16 cellular contexts compared by ENCODE assay signal in the genomic region with DNA sequence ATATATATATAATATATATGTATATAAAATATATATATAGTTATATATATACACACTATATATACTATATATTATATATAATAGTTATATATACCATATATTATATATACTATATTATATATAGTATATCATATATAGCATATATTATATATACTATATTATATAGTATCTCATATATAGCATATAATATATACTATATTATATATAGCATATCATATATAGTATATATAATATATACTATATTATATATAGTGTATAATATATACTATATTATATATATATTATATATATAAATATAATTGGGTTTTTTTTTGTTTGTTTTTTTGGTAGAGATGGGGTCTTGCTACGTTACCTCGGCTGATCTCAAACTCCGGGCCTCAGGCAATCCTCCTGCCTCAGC. TPM values are rescaled to one million over a fixed set of nuclear protein-coding genes. Genes with fewer than 3 reads are reported as not detected.
A peak's percentile ranks its signal among the peaks of the same experiment; 100 is the strongest.
DNase-seq lines count a peak whose midpoint lies in the region; ATAC-seq, FAIRE-seq and TF ChIP-seq lines count a peak whose summit lies in the region.
"Had no signal": no experiment of that assay in that cellular context is flagged by ENCODE, and none has a peak within 500 bp of the region (broad histone marks: within the 10 kb centered on the region; RNA-seq: fewer than 3 reads in every experiment).

No MANE protein-coding gene starts in this region.

- DNase-seq in RWPE1 (ENCODE audit: low spot score) (no peak), body of pancreas (no peak), small intestine (no peak), NCI-H2227 treated with DMSO at 0.1 percent for 48 hours (lab: John Stamatoyannopoulos, UW) (no peak), NCI-H446 (lab: John Stamatoyannopoulos, UW) (no peak)
- DNase-seq: BE2C; CD8-positive, alpha-beta T cell; DND-41; GF-D8; GM23248 had no signal

- CTCF ChIA-PET in RWPE1 (lab: Yijun Ruan, JAX), result interaction anchor here (0.6 kb wide), 1 partner anchor 9 kb away, joined by 4 read pairs; no protein-coding TSS in a partner anchor

- no peak overlapping the region for H3K4me3 ChIP-seq in body of pancreas
- H3K4me3 ChIP-seq in small intestine (ENCODE audit: low read depth in 1 of 2, low read length in 2 of 2), result no peak overlapping the region
- H3K4me3 ChIP-seq: A549, GM23248 had no signal

- H3K27me3 ChIP-seq in body of pancreas, result no peaks in the 10 kb centered on the region
- no peaks in the 10 kb centered on the region for H3K27me3 ChIP-seq in small intestine (ENCODE audit: control insufficient read depth in 2 of 2, insufficient read depth in 2 of 2, low read length in 2 of 2)
- H3K27me3 ChIP-seq: BE2C had no signal

- 93 to 95% methylated on average over 3 of the region's 3 CpGs for WGBS in body of pancreas, 2 donors
- 95 to 97% (median 95%) methylated on average over 3 of the region's 3 CpGs for WGBS in small intestine, 3 donors

- POLR2A ChIA-PET in RWPE1 (lab: Yijun Ruan, JAX; ENCODE audit: low non-redundant PET), result no interaction called here

- H3K27ac ChIP-seq in RWPE1 (peak overlapping the region; percentile 93), body of pancreas (peak overlapping the region in 3 of 4 donors; percentile 73 to 88 (median 78)), small intestine (ENCODE audit: low read depth in 1 of 2, low read length in 1 of 2) (no peak overlapping the region)
- H3K27ac ChIP-seq: GM23248 had no signal

- intact Hi-C loops in body of pancreas (cut with DNase I), result no loop called here

- H3K36me3 ChIP-seq in body of pancreas (replicated peaks in 1 of 2; ENCODE audit: insufficient read depth in 1 of 2, low read depth in 2 of 2) (no peaks in the 10 kb centered on the region), small intestine (ENCODE audit: control insufficient read depth in 2 of 2, insufficient read depth in 2 of 2, low read length in 2 of 2) (no peaks in the 10 kb centered on the region)
- H3K36me3 ChIP-seq: BE2C had no signal

- no peak for TF ChIP-seq POLR2A in body of pancreas (IDR thresholded peaks at IDR 0.05)

- H3K4me1 ChIP-seq in body of pancreas (peaks cover 31% of the 10 kb centered on the region), small intestine (ENCODE audit: control insufficient read depth in 2 of 2, insufficient read depth in 1 of 2, low read depth in 1 of 2, low read length in 1 of 2) (peaks cover 0 to 5% of the 10 kb centered on the region in 2 donors)

- H3K9me3 ChIP-seq in body of pancreas (no peaks in the 10 kb centered on the region), small intestine (ENCODE audit: control insufficient read depth, low read depth) (no peaks in the 10 kb centered on the region)
- H3K9me3 ChIP-seq: A549, BE2C, Caco-2 had no signal

- peak; percentile 97 for FAIRE-seq in G401.6 (lab: Jason Lieb, UNC)
- peak; percentile 71 for FAIRE-seq in small intestine (lab: Jason Lieb, UNC)
- FAIRE-seq: H54 had no signal

- no peak for ATAC-seq in body of pancreas
- ATAC-seq in GM19324 (IDR thresholded peaks at IDR 0.05; ENCODE audit: low FRiP score, unreplicated experiment), result no peak
- ATAC-seq: A549; CD8-positive, alpha-beta T cell; HCT116 had no signal

- TF ChIP-seq CTCF in RWPE1 (conservative IDR thresholded peaks at IDR 0.05; ENCODE audit: low read depth) (no peak), body of pancreas (IDR thresholded peaks at IDR 0.05) (no peak)

RNA-seq across cellular contexts. Expression of gene HNRNPL, which starts 11.6 kb away (rescaled TPM):
- total RNA-seq in body of pancreas, result 100 to 1,000 TPM in 1 of 2 donors, 10 to 100 TPM in 1; 80.4 to 139 TPM
- polyA plus RNA-seq in small intestine, result 100 to 1,000 TPM; 118 to 182 (median 171) TPM

RNA-seq across cellular contexts. Expression of gene RINL, which starts 16.7 kb away (rescaled TPM):
- 10 to 100 TPM in 1 of 2 donors, 1 to 10 TPM in 1; 6.9 to 13.7 TPM for total RNA-seq in body of pancreas
- 10 to 100 TPM in 1 of 3 donors, 1 to 10 TPM in 2; 1.3 to 12.2 (median 7.3) TPM for polyA plus RNA-seq in small intestine

RNA-seq across cellular contexts. Expression of gene ECH1, which starts 29.8 kb away (rescaled TPM):
- total RNA-seq in body of pancreas, result 10 to 100 TPM; 87.4 to 93.3 TPM
- polyA plus RNA-seq in small intestine, result 100 to 1,000 TPM; 218 to 344 (median 317) TPM

RNA-seq across cellular contexts. Expression of gene SIRT2, which starts 38.0 kb away (rescaled TPM):
- total RNA-seq in body of pancreas, result 10 to 100 TPM; 33.2 to 39.6 TPM
- 10 to 100 TPM; 35.4 to 80.3 (median 74.0) TPM for polyA plus RNA-seq in small intestine

RNA-seq across cellular contexts. Expression of gene NFKBIB, which starts 38.4 kb away (rescaled TPM):
- total RNA-seq in body of pancreas, result 10 to 100 TPM in 1 of 2 donors, 1 to 10 TPM in 1; 7.8 to 28.3 TPM
- 10 to 100 TPM; 43.6 to 45.4 (median 44.0) TPM for polyA plus RNA-seq in small intestine

Comparison
In these comparisons a context has a peak if more than half of its experiments do, and no peak if none do; other contexts are left out.
1. H3K27ac ChIP-seq: peak in RWPE1 (single experiment) and body of pancreas (3 of 4); none in small intestine (0 of 2).